Comparison of ENCODE assay signal across 9 cellular contexts in the genomic region with DNA sequence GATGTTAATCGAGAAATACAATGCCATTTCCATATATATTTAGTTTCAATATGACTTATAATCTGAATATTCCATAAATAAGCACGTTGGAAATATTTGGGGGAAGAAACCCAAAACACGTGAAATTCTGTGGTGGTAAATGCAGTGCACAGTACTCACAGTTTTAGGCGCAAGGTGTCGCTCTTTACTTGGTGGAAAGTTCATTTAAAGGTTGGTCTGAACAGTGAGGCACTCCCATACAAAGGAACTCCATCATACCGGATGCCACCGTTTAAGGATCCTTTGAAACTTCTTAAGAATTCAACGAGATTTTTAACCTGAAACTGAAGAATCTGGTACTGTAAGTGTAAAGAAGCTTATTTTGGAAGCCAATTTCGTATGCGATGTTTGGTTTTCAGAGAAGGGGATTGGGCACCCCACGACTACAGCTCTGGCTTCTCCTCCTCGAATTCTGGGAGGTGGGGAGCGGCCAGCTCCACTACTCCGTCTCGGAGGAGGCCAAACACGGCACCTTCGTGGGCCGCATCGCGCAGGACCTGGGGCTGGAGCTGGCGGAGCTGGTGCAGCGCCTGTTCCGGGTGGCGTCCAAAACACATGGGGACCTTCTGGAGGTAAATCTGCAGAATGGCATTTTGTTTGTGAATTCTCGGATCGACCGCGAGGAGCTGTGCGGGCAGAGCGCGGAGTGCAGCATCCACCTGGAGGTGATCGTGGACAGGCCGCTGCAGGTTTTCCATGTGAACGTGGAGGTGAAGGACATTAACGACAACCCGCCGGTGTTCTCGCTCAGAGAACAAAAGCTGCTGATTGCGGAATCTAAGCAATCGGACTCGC. TPM values are rescaled to one million over a fixed set of nuclear protein-coding genes. Genes with fewer than 3 reads are reported as not detected.
A peak's percentile ranks its signal among the peaks of the same experiment; 100 is the strongest.
DNase-seq lines count a peak whose midpoint lies in the region; ATAC-seq and TF ChIP-seq lines count a peak whose summit lies in the region.
"Had no signal": no experiment of that assay in that cellular context is flagged by ENCODE, and none has a peak within 500 bp of the region (broad histone marks: within the 10 kb centered on the region; RNA-seq: fewer than 3 reads in every experiment).

A gene with protein sequence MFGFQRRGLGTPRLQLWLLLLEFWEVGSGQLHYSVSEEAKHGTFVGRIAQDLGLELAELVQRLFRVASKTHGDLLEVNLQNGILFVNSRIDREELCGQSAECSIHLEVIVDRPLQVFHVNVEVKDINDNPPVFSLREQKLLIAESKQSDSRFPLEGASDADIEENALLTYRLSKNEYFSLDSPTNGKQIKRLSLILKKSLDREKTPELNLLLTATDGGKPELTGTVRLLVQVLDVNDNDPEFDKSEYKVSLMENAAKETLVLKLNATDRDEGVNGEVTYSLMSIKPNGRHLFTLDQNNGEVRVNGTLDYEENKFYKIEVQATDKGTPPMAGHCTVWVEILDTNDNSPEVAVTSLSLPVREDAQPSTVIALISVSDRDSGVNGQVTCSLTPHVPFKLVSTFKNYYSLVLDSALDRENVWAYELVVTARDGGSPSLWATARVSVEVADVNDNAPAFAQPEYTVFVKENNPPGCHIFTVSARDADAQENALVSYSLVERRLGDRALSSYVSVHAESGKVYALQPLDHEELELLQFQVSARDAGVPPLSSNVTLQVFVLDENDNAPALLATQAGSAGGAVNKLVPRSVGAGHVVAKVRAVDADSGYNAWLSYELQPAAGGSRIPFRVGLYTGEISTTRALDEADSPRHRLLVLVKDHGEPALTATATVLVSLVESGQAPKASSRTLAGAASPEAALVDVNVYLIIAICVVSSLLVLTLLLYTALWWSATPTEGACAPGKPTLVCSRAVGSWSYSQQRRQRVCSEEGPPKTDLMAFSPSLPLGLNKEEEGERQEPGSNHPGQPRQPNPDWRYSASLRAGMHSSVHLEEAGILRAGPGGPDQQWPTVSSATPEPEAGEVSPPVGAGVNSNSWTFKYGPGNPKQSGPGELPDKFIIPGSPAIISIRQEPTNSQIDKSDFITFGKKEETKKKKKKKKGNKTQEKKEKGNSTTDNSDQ (plus strand): TSS at position 237 of the 834 bp plus-strand sequence. CDS start 147 bp downstream, at position 384.

- DNase-seq in Daoy (ENCODE audit: low read depth) (peak; percentile 50), NCI-H1694 (lab: John Stamatoyannopoulos, UW) (peak; percentile 83), dermis blood vessel endothelial cell (peak; percentile 22), nephron progenitor cell (peak; percentile 34), NCI-H1417 treated with DMSO at 0.1 percent for 48 hours (lab: John Stamatoyannopoulos, UW) (no peak), DMS153 treated with DMSO at 0.1 percent for 48 hours (lab: John Stamatoyannopoulos, UW; ENCODE audit: unreplicated experiment) (no peak), NCI-H526 (lab: John Stamatoyannopoulos, UW) (no peak)
- DNase-seq: T-helper 9 cell had no signal

- H3K27ac Mint-ChIP-seq in nephron progenitor cell: no peak within 1 kb of the TSS

- peak; percentile 60 for TF ChIP-seq CTCF in nephron progenitor cell (IDR thresholded peaks at IDR 0.05)

- peaks cover 3% of the 10 kb centered on the region for H3K4me1 Mint-ChIP-seq in nephron progenitor cell

- ATAC-seq in GM19467 (IDR thresholded peaks at IDR 0.05; ENCODE audit: unreplicated experiment): no peak

- no peaks in the 10 kb centered on the region for H3K27me3 Mint-ChIP-seq in nephron progenitor cell (ENCODE audit: low read depth, poor library complexity)

- H3K36me3 Mint-ChIP-seq in nephron progenitor cell (ENCODE audit: low read depth): peaks cover 74% of the 10 kb centered on the region

- H3K4me3 Mint-ChIP-seq in nephron progenitor cell: peak within 1 kb of the TSS; percentile 86

- H3K9me3 Mint-ChIP-seq in nephron progenitor cell: peaks cover 52% of the 10 kb centered on the region

RNA-seq across cellular contexts. Expression of the gene that starts here (rescaled TPM):
- total RNA-seq in Daoy (2014; rRNA removed; shearing (Covaris generic)): 1.9 and 2.0 TPM in 2 replicates
- 0.17 and 0.28 TPM in 2 replicates for total RNA-seq in dermis blood vessel endothelial cell

Comparison
In these comparisons a context has a peak if more than half of its experiments do, and no peak if none do; other contexts are left out.
1. Peak in DNase-seq in dermis blood vessel endothelial cell; RNA of the gene not detected or under 1 TPM.
2. DNase-seq: peak in Daoy (single experiment), NCI-H1694 (single experiment) and nephron progenitor cell (single experiment); none in NCI-H1417 treated with DMSO at 0.1 percent for 48 hours (single experiment), DMS153 treated with DMSO at 0.1 percent for 48 hours (single experiment) and NCI-H526 (0 of 2).